18 cellular contexts compared by ENCODE assay signal in genomic region chr16:8894736-8895334, GRCh38. TPM values are rescaled to one million over a fixed set of nuclear protein-coding genes. Genes with fewer than 3 reads are reported as not detected.
DNase-seq lines count a peak whose midpoint lies in the region; ATAC-seq, FAIRE-seq and TF ChIP-seq lines count a peak whose summit lies in the region.
"Had no signal": no experiment of that assay in that cellular context is flagged by ENCODE, and none has a peak within 500 bp of the region (broad histone marks: within the 10 kb centered on the region; RNA-seq: fewer than 3 reads in every experiment).

No MANE protein-coding gene starts in this region.

- peaks cover 29% of the 10 kb centered on the region for H3K36me3 Mint-ChIP-seq in activated naive CD8-positive, alpha-beta T cell treated with anti-CD3 and anti-CD28 coated beads, Interleukin-2, amount 10 ng/mL, durations not matched to agents 7 days and 5 days
- peaks cover 67% of the 10 kb centered on the region for H3K36me3 Mint-ChIP-seq in stimulated activated memory B cell treated with anti-CD40 and anti-IgM and Interleukin-4, amounts not matched to agents 10 μg/mL and 1 μg/mL and 100 μg/mL, for 72 hours

- FAIRE-seq in HepG2 (lab: Jason Lieb, UNC) = no peak
- FAIRE-seq: A204.1 had no signal

- POLR2A ChIA-PET in activated naive CD8-positive, alpha-beta T cell treated with anti-CD3 and anti-CD28 coated beads, Interleukin-2, amount 10 ng/mL, durations not matched to agents 7 days and 5 days (lab: Charles Lee) = no interaction called here
- POLR2A ChIA-PET in HepG2 (lab: Yijun Ruan, JAX) = interaction anchor here (0.7 kb wide), 1 partner anchor 26 kb away, joined by 3 read pairs; the partner anchor contains the start of gene CARHSP1

- no peak for TF ChIP-seq RAD21 in HepG2 (CRISPR knock-in tag; IDR thresholded peaks at IDR 0.05)

- DNase-seq in activated effector memory CD4-positive, alpha-beta T cell treated with anti-CD3 and anti-CD28 coated beads, Interleukin-2, amount 50 U/mL, for 16 hours = peak; percentile 31
- no peak for DNase-seq in activated effector memory CD4-positive, alpha-beta T cell treated with Interleukin-2 at 50 U/mL for 16 hours
- DNase-seq in activated naive CD8-positive, alpha-beta T cell treated with anti-CD3 and anti-CD28 coated beads, Interleukin-2, amount 10 ng/mL, durations not matched to agents 7 days and 5 days = peak; percentile 17
- DNase-seq in HepG2 (ENCODE audit: low spot score) (no peak), HuH-7.5 (ENCODE audit: low spot score) (no peak), NCI-H1417 (lab: John Stamatoyannopoulos, UW) (no peak), ascending aorta (ENCODE audit: low spot score in 2 of 2) (no peak)
- DNase-seq: COR-L47, DMS153, H7, NCI-H146, NCI-H2107, NCI-H226, NCI-H526, OCI-M1 had no signal

- no peak for TF ChIP-seq EP300 in HepG2 (IDR thresholded peaks at IDR 0.05; ENCODE audit: low read depth in 2 of 2, low read length in 2 of 2)
- TF ChIP-seq EP300 in HepG2 (CRISPR knock-in tag; IDR thresholded peaks at IDR 0.05; ENCODE audit: borderline replicate concordance) = no peak

- TF ChIP-seq CTCF in HepG2 (CRISPR knock-in tag; IDR thresholded peaks at IDR 0.05) = no peak
- TF ChIP-seq CTCF in ascending aorta (IDR thresholded peaks at IDR 0.05) = no peak

- in situ Hi-C loops in HepG2 (cut with HindIII; ENCODE audit: extremely low pct_ligation_motif_present, low pct_unique_long_range_greater_than_20kb) = loop anchor here (25.0 kb wide), 1 partner anchor 233 kb away; the partner anchor contains the start of gene ABAT

- H3K4me1 ChIP-seq in HepG2 (ENCODE audit: insufficient read depth, low read length) (no peaks in the 10 kb centered on the region), ascending aorta (no peaks in the 10 kb centered on the region)

- H4K20me1 ChIP-seq in HepG2 (ENCODE audit: insufficient read depth, low read length) = no peaks in the 10 kb centered on the region

- H3K9me3 ChIP-seq in HepG2 (ENCODE audit: low read length) = no peaks in the 10 kb centered on the region
- H3K9me3 ChIP-seq in ascending aorta = no peaks in the 10 kb centered on the region

- H3K79me2 ChIP-seq in HepG2 (ENCODE audit: insufficient read depth, low read length) = no peaks in the 10 kb centered on the region

- no peak for TF ChIP-seq POLR2A in HepG2 (IDR thresholded peaks at IDR 0.05; ENCODE audit: insufficient read depth in 1 of 2, low read depth in 2 of 2, low read length in 2 of 2)

- CTCF ChIA-PET in HepG2 (lab: Yijun Ruan, JAX; ENCODE audit: low intra/inter-chr PET ratio, low total read pairs) = no interaction called here

- no peaks in the 10 kb centered on the region for H3K4me1 Mint-ChIP-seq in activated naive CD8-positive, alpha-beta T cell treated with anti-CD3 and anti-CD28 coated beads, Interleukin-2, amount 10 ng/mL, durations not matched to agents 7 days and 5 days
- peaks cover 43% of the 10 kb centered on the region for H3K4me1 Mint-ChIP-seq in stimulated activated memory B cell treated with anti-CD40 and anti-IgM and Interleukin-4, amounts not matched to agents 10 μg/mL and 1 μg/mL and 100 μg/mL, for 72 hours
- H3K4me1 Mint-ChIP-seq: CD14-positive monocyte had no signal

- H3K36me3 ChIP-seq in HepG2 (replicated peaks in 1 of 2; ENCODE audit: control insufficient read depth in 1 of 2, insufficient read depth in 2 of 2, low read length in 2 of 2) = peaks cover 72 to 91% of the 10 kb centered on the region in 2 experiments
- H3K36me3 ChIP-seq in ascending aorta = peaks cover 80 to 95% of the 10 kb centered on the region in 2 donors

- intact Hi-C loops in HepG2 (cut with micrococcal nuclease; ENCODE audit: unreplicated experiment) = no loop called here
- intact Hi-C loops in ascending aorta (cut with DNase I) = no loop called here

- H3K4me3 ChIP-seq in HepG2 (replicated peaks in 1 of 3; ENCODE audit: insufficient read depth in 1 of 3, low read depth in 2 of 3, low read length in 3 of 3) = no peak overlapping the region
- H3K4me3 ChIP-seq in ascending aorta = no peak overlapping the region

- H3K27me3 Mint-ChIP-seq in activated naive CD8-positive, alpha-beta T cell treated with anti-CD3 and anti-CD28 coated beads, Interleukin-2, amount 10 ng/mL, durations not matched to agents 7 days and 5 days = no peaks in the 10 kb centered on the region
- H3K27me3 Mint-ChIP-seq in stimulated activated memory B cell treated with anti-CD40 and anti-IgM and Interleukin-4, amounts not matched to agents 10 μg/mL and 1 μg/mL and 100 μg/mL, for 72 hours = no peaks in the 10 kb centered on the region

- WGBS in HepG2 (ENCODE audit: low lambda C conversion rate) = 98% methylated on average over 21 of the region's 21 CpGs

- no peak overlapping the region for H3K4me2 ChIP-seq in HepG2 (ENCODE audit: low read depth, low read length)

- no peak overlapping the region for H3K4me3 Mint-ChIP-seq in activated naive CD8-positive, alpha-beta T cell treated with anti-CD3 and anti-CD28 coated beads, Interleukin-2, amount 10 ng/mL, durations not matched to agents 7 days and 5 days
- no peak overlapping the region for H3K4me3 Mint-ChIP-seq in stimulated activated memory B cell treated with anti-CD40 and anti-IgM and Interleukin-4, amounts not matched to agents 10 μg/mL and 1 μg/mL and 100 μg/mL, for 72 hours
- H3K4me3 Mint-ChIP-seq: CD14-positive monocyte had no signal

- ATAC-seq in activated naive CD8-positive, alpha-beta T cell treated with anti-CD3 and anti-CD28 coated beads, Interleukin-2, amount 10 ng/mL, durations not matched to agents 7 days and 5 days (ENCODE audit: low read depth) = no peak
- no peak for ATAC-seq in HepG2
- no peak for ATAC-seq in stimulated activated memory B cell treated with anti-CD40 and anti-IgM and Interleukin-4, amounts not matched to agents 10 μg/mL and 1 μg/mL and 100 μg/mL, for 72 hours

- H3K9me3 Mint-ChIP-seq in activated naive CD8-positive, alpha-beta T cell treated with anti-CD3 and anti-CD28 coated beads, Interleukin-2, amount 10 ng/mL, durations not matched to agents 7 days and 5 days = no peaks in the 10 kb centered on the region
- H3K9me3 Mint-ChIP-seq in stimulated activated memory B cell treated with anti-CD40 and anti-IgM and Interleukin-4, amounts not matched to agents 10 μg/mL and 1 μg/mL and 100 μg/mL, for 72 hours = no peaks in the 10 kb centered on the region
- H3K9me3 Mint-ChIP-seq: CD14-positive monocyte had no signal

- H3K27me3 ChIP-seq in HepG2 (ENCODE audit: control insufficient read depth in 1 of 2, insufficient read depth in 2 of 2, low read length in 2 of 2) = no peaks in the 10 kb centered on the region
- H3K27me3 ChIP-seq in ascending aorta = no peaks in the 10 kb centered on the region

- H3K27ac ChIP-seq in HepG2 (ENCODE audit: extremely low read length, insufficient read depth, low read length) (no peak overlapping the region), ascending aorta (no peak overlapping the region)

- H3K27ac Mint-ChIP-seq in activated naive CD8-positive, alpha-beta T cell treated with anti-CD3 and anti-CD28 coated beads, Interleukin-2, amount 10 ng/mL, durations not matched to agents 7 days and 5 days = no peak overlapping the region
- H3K27ac Mint-ChIP-seq in stimulated activated memory B cell treated with anti-CD40 and anti-IgM and Interleukin-4, amounts not matched to agents 10 μg/mL and 1 μg/mL and 100 μg/mL, for 72 hours = peak overlapping the region; percentile 96

- no TSS peak for BruUV-seq in HepG2 (replicated peaks; lab: Mats Ljungman, UMichigan)

- no peak overlapping the region for H3K9ac ChIP-seq in HepG2 (ENCODE audit: insufficient read depth, low read depth, low read length)

- H2AFZ ChIP-seq in HepG2 (ENCODE audit: low read length) = no peak overlapping the region

RNA-seq across cellular contexts. Expression of gene LITAFD, which starts 12.7 kb away (rescaled TPM):
- total RNA-seq in activated naive CD8-positive, alpha-beta T cell treated with anti-CD3 and anti-CD28 coated beads, Interleukin-2, amount 10 ng/mL, durations not matched to agents 7 days and 5 days = not detected
- total RNA-seq in HepG2 (2016; rRNA removed; fragmentation: Illumina TruSeq; extraction: Trizol) (not detected in 2 replicates), ascending aorta (not detected)
- total RNA-seq in HepG2 (2016; cell fraction: cytosol; rRNA removed; fragmentation: Illumina TruSeq; extraction: Trizol; ENCODE audit: low read depth) = not detected in 2 replicates
- not detected in 2 replicates for total RNA-seq in HepG2 (2016; cell fraction: insoluble cytoplasmic fraction; rRNA removed; fragmentation: Illumina TruSeq; extraction: Trizol)
- 0.19 TPM in 1 of 2 replicates, not detected in the other for total RNA-seq in HepG2 (2016; cell fraction: membrane; rRNA removed; fragmentation: Illumina TruSeq; extraction: Trizol)
- total RNA-seq in HepG2 (2016; cell fraction: nucleus; rRNA removed; fragmentation: Illumina TruSeq; extraction: Trizol) = not detected in 2 replicates
- polyA plus RNA-seq in HepG2 (2011; rRNA removed) = 0.14 TPM in 1 of 2 replicates, not detected in the other
- not detected in 2 replicates for polyA plus RNA-seq in HepG2 (2011; cell fraction: cytosol; rRNA removed)
- not detected in 2 replicates for polyA plus RNA-seq in HepG2 (2011; cell fraction: nucleus; rRNA removed)
- polyA plus RNA-seq in HepG2 (2012) = not detected in 2 replicates
- not detected in 2 replicates for polyA plus RNA-seq in HepG2 (2016; cell fraction: cytosol; fragmentation: Illumina TruSeq; extraction: Trizol; ENCODE audit: low read depth)
- polyA plus RNA-seq in HepG2 (2016; cell fraction: insoluble cytoplasmic fraction; fragmentation: Illumina TruSeq; extraction: Trizol; ENCODE audit: low read depth) = not detected in 2 replicates
- polyA plus RNA-seq in HepG2 (2016; cell fraction: membrane; fragmentation: Illumina TruSeq; extraction: Trizol; ENCODE audit: low read depth) = not detected in 2 replicates
- not detected in 2 replicates for polyA plus RNA-seq in HepG2 (2016; cell fraction: nucleus; fragmentation: Illumina TruSeq; extraction: Trizol; ENCODE audit: insufficient read depth, low read depth)
- 0.12 TPM in 1 of 2 replicates, not detected in the other for polyA minus RNA-seq in HepG2 (2011; rRNA and poly(A)+ RNA removed; ENCODE audit: low replicate concordance)
- polyA minus RNA-seq in HepG2 (2011; cell fraction: cytosol; rRNA and poly(A)+ RNA removed) = not detected in 2 replicates
- polyA minus RNA-seq in HepG2 (2011; cell fraction: nucleus; rRNA and poly(A)+ RNA removed) = not detected in 2 replicates
- total RNA-seq: H7 had no signal
- polyA plus RNA-seq: CD14-positive monocyte had no signal

RNA-seq across cellular contexts. Expression of gene CARHSP1, which starts 26.0 kb away (rescaled TPM):
- 100 to 1,000 TPM; 157 to 173 TPM for total RNA-seq in activated naive CD8-positive, alpha-beta T cell treated with anti-CD3 and anti-CD28 coated beads, Interleukin-2, amount 10 ng/mL, durations not matched to agents 7 days and 5 days
- total RNA-seq in HepG2 (2016; rRNA removed; fragmentation: Illumina TruSeq; extraction: Trizol) (345 and 349 TPM in 2 replicates), ascending aorta (151 TPM)
- 202 and 227 TPM in 2 replicates for total RNA-seq in HepG2 (2016; cell fraction: cytosol; rRNA removed; fragmentation: Illumina TruSeq; extraction: Trizol; ENCODE audit: low read depth)
- total RNA-seq in HepG2 (2016; cell fraction: insoluble cytoplasmic fraction; rRNA removed; fragmentation: Illumina TruSeq; extraction: Trizol) = 351 and 370 TPM in 2 replicates
- 185 and 210 TPM in 2 replicates for total RNA-seq in HepG2 (2016; cell fraction: membrane; rRNA removed; fragmentation: Illumina TruSeq; extraction: Trizol)
- total RNA-seq in HepG2 (2016; cell fraction: nucleus; rRNA removed; fragmentation: Illumina TruSeq; extraction: Trizol) = 126 and 138 TPM in 2 replicates
- 173 and 193 TPM in 2 replicates for polyA plus RNA-seq in HepG2 (2011; rRNA removed)
- polyA plus RNA-seq in HepG2 (2011; cell fraction: cytosol; rRNA removed) = 139 and 221 TPM in 2 replicates
- polyA plus RNA-seq in HepG2 (2011; cell fraction: nucleus; rRNA removed) = 209 and 223 TPM in 2 replicates
- polyA plus RNA-seq in HepG2 (2012) = 167 and 252 TPM in 2 replicates
- polyA plus RNA-seq in HepG2 (2016; cell fraction: cytosol; fragmentation: Illumina TruSeq; extraction: Trizol; ENCODE audit: low read depth) = 224 and 244 TPM in 2 replicates
- 425 and 448 TPM in 2 replicates for polyA plus RNA-seq in HepG2 (2016; cell fraction: insoluble cytoplasmic fraction; fragmentation: Illumina TruSeq; extraction: Trizol; ENCODE audit: low read depth)
- 197 and 214 TPM in 2 replicates for polyA plus RNA-seq in HepG2 (2016; cell fraction: membrane; fragmentation: Illumina TruSeq; extraction: Trizol; ENCODE audit: low read depth)
- polyA plus RNA-seq in HepG2 (2016; cell fraction: nucleus; fragmentation: Illumina TruSeq; extraction: Trizol; ENCODE audit: insufficient read depth, low read depth) = 269 and 287 TPM in 2 replicates
- polyA minus RNA-seq in HepG2 (2011; rRNA and poly(A)+ RNA removed; ENCODE audit: low replicate concordance) = 186 and 379 TPM in 2 replicates
- polyA minus RNA-seq in HepG2 (2011; cell fraction: cytosol; rRNA and poly(A)+ RNA removed) = 166 and 175 TPM in 2 replicates
- polyA minus RNA-seq in HepG2 (2011; cell fraction: nucleus; rRNA and poly(A)+ RNA removed) = 55.6 and 67.6 TPM in 2 replicates

Comparison
In these comparisons a context has a peak if more than half of its experiments do, and no peak if none do; other contexts are left out.
1. DNase-seq: peak in activated effector memory CD4-positive, alpha-beta T cell treated with anti-CD3 and anti-CD28 coated beads, Interleukin-2, amount 50 U/mL, for 16 hours (single experiment) and activated naive CD8-positive, alpha-beta T cell treated with anti-CD3 and anti-CD28 coated beads, Interleukin-2, amount 10 ng/mL, durations not matched to agents 7 days and 5 days (single experiment); none in activated effector memory CD4-positive, alpha-beta T cell treated with Interleukin-2 at 50 U/mL for 16 hours (single experiment), HepG2 (single experiment), HuH-7.5 (single experiment), NCI-H1417 (0 of 3) and ascending aorta (0 of 2).